19 cellular contexts compared by ENCODE assay signal in genomic region chr14:102898298-102898697, GRCh38. TPM values are rescaled to one million over a fixed set of nuclear protein-coding genes. Genes with fewer than 3 reads are reported as not detected.
"Had no signal": no experiment of that assay in that cellular context is flagged by ENCODE, and none has a peak within 500 bp of the region (broad histone marks: within the 10 kb centered on the region; RNA-seq: fewer than 3 reads in every experiment).

No MANE protein-coding gene starts in this region.

- H3K9me3 Mint-ChIP-seq: natural killer cell treated with Interleukin-12 subunit alpha and Interleukin-12 subunit beta and Interleukin-15 and Interleukin-18, amount 100 ng/mL, for 72 hours had no signal

- H3K9me3 ChIP-seq: colonic mucosa, mucosa of descending colon, psoas muscle, SK-N-SH, spleen, testis had no signal

- H3K27me3 ChIP-seq: colonic mucosa, foreskin keratinocyte, spleen, testis had no signal

- H3K27me3 Mint-ChIP-seq: natural killer cell treated with Interleukin-12 subunit alpha and Interleukin-12 subunit beta and Interleukin-15 and Interleukin-18, amount 100 ng/mL, for 72 hours had no signal

- H3K27ac Mint-ChIP-seq: activated CD8-positive, alpha-beta T cell treated with anti-CD3 and anti-CD28 coated beads, Interleukin-2, amount 10 ng/mL, durations not matched to agents 7 days and 5 days; natural killer cell treated with Interleukin-12 subunit alpha and Interleukin-12 subunit beta and Interleukin-15 and Interleukin-18, amount 100 ng/mL, for 72 hours had no signal

- DNase-seq: activated CD8-positive, alpha-beta T cell treated with anti-CD3 and anti-CD28 coated beads, Interleukin-2, amount 10 ng/mL, durations not matched to agents 7 days and 5 days; activated gamma-delta T cell; colonic mucosa; foreskin keratinocyte; head of caudate nucleus; left colon; mucosa of descending colon; psoas muscle; SK-N-SH; spleen; stimulated activated CD4-positive, alpha-beta T cell treated with anti-CD3 and anti-CD28 coated beads, Interleukin-2, amount 100 ng/mL, for 24 hours; stimulated activated naive CD4-positive, alpha-beta T cell treated with Interleukin-2 at 50 U/mL for 16 hours; T-helper 2 cell; testis had no signal

- ATAC-seq: activated CD8-positive, alpha-beta T cell treated with anti-CD3 and anti-CD28 coated beads, Interleukin-2, amount 10 ng/mL, durations not matched to agents 7 days and 5 days; foreskin keratinocyte; left colon; natural killer cell treated with Interleukin-12 subunit alpha and Interleukin-12 subunit beta and Interleukin-15 and Interleukin-18, amount 100 ng/mL, for 72 hours; psoas muscle; sciatic nerve had no signal

- H3K4me3 Mint-ChIP-seq: activated CD8-positive, alpha-beta T cell treated with anti-CD3 and anti-CD28 coated beads, Interleukin-2, amount 10 ng/mL, durations not matched to agents 7 days and 5 days; natural killer cell treated with Interleukin-12 subunit alpha and Interleukin-12 subunit beta and Interleukin-15 and Interleukin-18, amount 100 ng/mL, for 72 hours had no signal

- H3K4me3 ChIP-seq: colonic mucosa, lung, mucosa of descending colon, psoas muscle, spleen, testis had no signal

- H3K4me1 ChIP-seq: colonic mucosa, foreskin keratinocyte, psoas muscle had no signal

- H3K27ac ChIP-seq: colonic mucosa, foreskin keratinocyte, psoas muscle, testis had no signal

RNA-seq across cellular contexts. Expression of gene AMN, which starts 24.2 kb away (rescaled TPM):
- total RNA-seq: cardiac septum, endothelial cell of umbilical vein, psoas muscle had no signal
